In genomic region chr3:114834175-114834940, GRCh38 we compare ENCODE assay signal across 24 cellular contexts.
"Had no signal": no experiment of that assay in that cellular context is flagged by ENCODE, and none has a peak within 500 bp of the region (broad histone marks: within the 10 kb centered on the region; RNA-seq: fewer than 3 reads in every experiment).

No MANE protein-coding gene starts in this region.

- H3K36me3 ChIP-seq: esophagus squamous epithelium, prostate gland, right atrium auricular region, sigmoid colon, tibial artery, upper lobe of left lung had no signal

- H3K9me3 Mint-ChIP-seq: effector memory CD8-positive, alpha-beta T cell; memory B cell; naive thymus-derived CD4-positive, alpha-beta T cell; nephron; stimulated activated memory B cell treated with anti-CD40 and anti-IgM and Interleukin-4, amounts not matched to agents 10 μg/mL and 1 μg/mL and 100 μg/mL, for 72 hours had no signal

- DNase-seq: dermis blood vessel endothelial cell; effector memory CD8-positive, alpha-beta T cell; erythroblast; esophagus squamous epithelium; mucosa of descending colon; naive thymus-derived CD4-positive, alpha-beta T cell; nucleus accumbens; sigmoid colon; spleen; stimulated activated CD4-positive, alpha-beta T cell treated with anti-CD3 and anti-CD28 coated beads, Interleukin-4, amount 100 ng/mL, for 4 hours; stimulated activated naive CD8-positive, alpha-beta T cell treated with anti-CD3 and anti-CD28 coated beads, Interleukin-15, Interleukin-2, amounts not matched to agents 100 U/mL and 50 U/mL, for 24 hours; substantia nigra; testis; tibial artery; upper lobe of left lung had no signal

- H3K4me1 ChIP-seq: esophagus squamous epithelium, prostate gland, spleen, testis, upper lobe of left lung had no signal

- H3K4me3 ChIP-seq: coronary artery, esophagus squamous epithelium, lung, mucosa of descending colon, prostate gland, right atrium auricular region, sigmoid colon, skin epidermis, spleen, testis, tibial artery, upper lobe of left lung had no signal

- H3K27ac ChIP-seq: coronary artery, esophagus squamous epithelium, prostate gland, right atrium auricular region, sigmoid colon, skin epidermis, spleen, testis, tibial artery, upper lobe of left lung had no signal

- H3K4me3 Mint-ChIP-seq: effector memory CD8-positive, alpha-beta T cell; memory B cell; mesothelial cell of epicardium; naive thymus-derived CD4-positive, alpha-beta T cell; nephron; stimulated activated memory B cell treated with anti-CD40 and anti-IgM and Interleukin-4, amounts not matched to agents 10 μg/mL and 1 μg/mL and 100 μg/mL, for 72 hours had no signal

- H3K27ac Mint-ChIP-seq: memory B cell; mesothelial cell of epicardium; naive thymus-derived CD4-positive, alpha-beta T cell; nephron; stimulated activated memory B cell treated with anti-CD40 and anti-IgM and Interleukin-4, amounts not matched to agents 10 μg/mL and 1 μg/mL and 100 μg/mL, for 72 hours had no signal

- H3K27me3 ChIP-seq: esophagus squamous epithelium, right atrium auricular region, sigmoid colon, spleen, testis, tibial artery, upper lobe of left lung had no signal

- H3K27me3 Mint-ChIP-seq: effector memory CD8-positive, alpha-beta T cell; memory B cell; naive thymus-derived CD4-positive, alpha-beta T cell; stimulated activated memory B cell treated with anti-CD40 and anti-IgM and Interleukin-4, amounts not matched to agents 10 μg/mL and 1 μg/mL and 100 μg/mL, for 72 hours had no signal

- H3K9me3 ChIP-seq: esophagus squamous epithelium, mucosa of descending colon, prostate gland, right atrium auricular region, sigmoid colon, spleen, testis, tibial artery, upper lobe of left lung had no signal

- ATAC-seq: effector memory CD8-positive, alpha-beta T cell; mucosa of descending colon; naive thymus-derived CD4-positive, alpha-beta T cell; stimulated activated memory B cell treated with anti-CD40 and anti-IgM and Interleukin-4, amounts not matched to agents 10 μg/mL and 1 μg/mL and 100 μg/mL, for 72 hours; stimulated activated naive CD8-positive, alpha-beta T cell treated with anti-CD3 and anti-CD28 coated beads, Interleukin-15, Interleukin-2, amounts not matched to agents 100 U/mL and 50 U/mL, for 24 hours had no signal
